ENCODE assay signal across 1 cellular context in the genomic region with DNA sequence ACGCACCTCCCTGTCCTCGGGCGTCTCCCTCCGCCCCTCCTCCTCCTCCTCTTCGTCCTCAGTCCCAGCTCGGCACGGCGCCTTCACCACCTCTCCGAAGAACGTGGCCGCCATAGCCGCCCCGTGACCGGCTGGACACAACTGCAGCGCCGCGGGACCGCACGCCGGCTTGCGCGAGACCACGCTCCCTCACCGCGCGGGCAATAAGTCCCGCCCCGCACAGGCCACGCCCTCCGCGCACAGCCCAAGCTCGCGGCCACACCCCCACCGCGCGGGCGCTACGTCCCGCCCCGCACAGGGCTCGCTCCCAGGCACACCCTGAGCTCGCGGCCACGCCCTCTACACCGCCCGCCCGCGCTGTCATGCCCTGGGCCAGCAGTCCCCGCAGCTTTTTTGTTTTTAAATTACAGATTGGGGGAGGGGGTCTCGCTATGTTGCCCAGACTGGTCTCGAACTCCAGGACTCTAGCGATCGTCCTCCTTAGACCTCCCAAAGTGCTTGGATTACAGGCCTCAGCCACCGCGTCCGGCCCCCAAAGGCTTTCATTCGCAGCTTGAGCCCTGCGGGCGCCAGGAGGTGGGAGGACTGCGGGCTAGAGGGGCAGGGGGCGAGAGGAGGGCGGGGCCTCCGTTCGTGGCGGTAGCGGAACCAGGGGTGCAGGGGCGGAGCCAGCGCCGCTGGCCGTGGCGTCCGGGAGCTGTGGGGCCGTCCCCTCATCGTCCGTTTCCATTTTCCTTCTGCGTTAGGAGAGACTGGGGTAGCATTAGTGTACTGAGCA.
TF ChIP-seq lines count a peak whose summit lies in the region.

A gene with protein sequence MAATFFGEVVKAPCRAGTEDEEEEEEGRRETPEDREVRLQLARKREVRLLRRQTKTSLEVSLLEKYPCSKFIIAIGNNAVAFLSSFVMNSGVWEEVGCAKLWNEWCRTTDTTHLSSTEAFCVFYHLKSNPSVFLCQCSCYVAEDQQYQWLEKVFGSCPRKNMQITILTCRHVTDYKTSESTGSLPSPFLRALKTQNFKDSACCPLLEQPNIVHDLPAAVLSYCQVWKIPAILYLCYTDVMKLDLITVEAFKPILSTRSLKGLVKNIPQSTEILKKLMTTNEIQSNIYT (minus strand): TSS at position 180 of the 778 bp plus-strand sequence. CDS start 66 bp downstream, at position 114.

TF ChIP-seq in K562, 482 proteins besides CTCF, POLR2A, EP300 and RAD21 (continued from another document and continues in another):
- TF ChIP-seq BCOR (IDR thresholded peaks at IDR 0.05): peak; percentile 46; the same call in 1 of the 2 replicates
- peak; percentile 68 to 93; a peak in 2 of 4 replicates for TF ChIP-seq SIN3A (IDR thresholded peaks at IDR 0.05; ENCODE audit: borderline replicate concordance in 2 of 2, control insufficient read depth in 1 of 2, low read depth in 2 of 2, low read length in 2 of 2)
- TF ChIP-seq, protein P1, sequence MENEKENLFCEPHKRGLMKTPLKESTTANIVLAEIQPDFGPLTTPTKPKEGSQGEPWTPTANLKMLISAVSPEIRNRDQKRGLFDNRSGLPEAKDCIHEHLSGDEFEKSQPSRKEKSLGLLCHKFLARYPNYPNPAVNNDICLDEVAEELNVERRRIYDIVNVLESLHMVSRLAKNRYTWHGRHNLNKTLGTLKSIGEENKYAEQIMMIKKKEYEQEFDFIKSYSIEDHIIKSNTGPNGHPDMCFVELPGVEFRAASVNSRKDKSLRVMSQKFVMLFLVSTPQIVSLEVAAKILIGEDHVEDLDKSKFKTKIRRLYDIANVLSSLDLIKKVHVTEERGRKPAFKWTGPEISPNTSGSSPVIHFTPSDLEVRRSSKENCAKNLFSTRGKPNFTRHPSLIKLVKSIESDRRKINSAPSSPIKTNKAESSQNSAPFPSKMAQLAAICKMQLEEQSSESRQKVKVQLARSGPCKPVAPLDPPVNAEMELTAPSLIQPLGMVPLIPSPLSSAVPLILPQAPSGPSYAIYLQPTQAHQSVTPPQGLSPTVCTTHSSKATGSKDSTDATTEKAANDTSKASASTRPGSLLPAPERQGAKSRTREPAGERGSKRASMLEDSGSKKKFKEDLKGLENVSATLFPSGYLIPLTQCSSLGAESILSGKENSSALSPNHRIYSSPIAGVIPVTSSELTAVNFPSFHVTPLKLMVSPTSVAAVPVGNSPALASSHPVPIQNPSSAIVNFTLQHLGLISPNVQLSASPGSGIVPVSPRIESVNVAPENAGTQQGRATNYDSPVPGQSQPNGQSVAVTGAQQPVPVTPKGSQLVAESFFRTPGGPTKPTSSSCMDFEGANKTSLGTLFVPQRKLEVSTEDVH (IDR thresholded peaks at IDR 0.05; ENCODE audit: low read depth, partially characterized antibody): peak; percentile 93
- TF ChIP-seq, protein P2, sequence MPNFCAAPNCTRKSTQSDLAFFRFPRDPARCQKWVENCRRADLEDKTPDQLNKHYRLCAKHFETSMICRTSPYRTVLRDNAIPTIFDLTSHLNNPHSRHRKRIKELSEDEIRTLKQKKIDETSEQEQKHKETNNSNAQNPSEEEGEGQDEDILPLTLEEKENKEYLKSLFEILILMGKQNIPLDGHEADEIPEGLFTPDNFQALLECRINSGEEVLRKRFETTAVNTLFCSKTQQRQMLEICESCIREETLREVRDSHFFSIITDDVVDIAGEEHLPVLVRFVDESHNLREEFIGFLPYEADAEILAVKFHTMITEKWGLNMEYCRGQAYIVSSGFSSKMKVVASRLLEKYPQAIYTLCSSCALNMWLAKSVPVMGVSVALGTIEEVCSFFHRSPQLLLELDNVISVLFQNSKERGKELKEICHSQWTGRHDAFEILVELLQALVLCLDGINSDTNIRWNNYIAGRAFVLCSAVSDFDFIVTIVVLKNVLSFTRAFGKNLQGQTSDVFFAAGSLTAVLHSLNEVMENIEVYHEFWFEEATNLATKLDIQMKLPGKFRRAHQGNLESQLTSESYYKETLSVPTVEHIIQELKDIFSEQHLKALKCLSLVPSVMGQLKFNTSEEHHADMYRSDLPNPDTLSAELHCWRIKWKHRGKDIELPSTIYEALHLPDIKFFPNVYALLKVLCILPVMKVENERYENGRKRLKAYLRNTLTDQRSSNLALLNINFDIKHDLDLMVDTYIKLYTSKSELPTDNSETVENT (CRISPR knock-in tag; IDR thresholded peaks at IDR 0.05): peak; percentile 95
- peak; percentile 77 for TF ChIP-seq EGR1 (conservative IDR thresholded peaks at IDR 0.05)
- peak; percentile 61; the same call in 1 of the 2 replicates for TF ChIP-seq SIN3B (IDR thresholded peaks at IDR 0.05; ENCODE audit: low read depth)
- TF ChIP-seq, protein P3, sequence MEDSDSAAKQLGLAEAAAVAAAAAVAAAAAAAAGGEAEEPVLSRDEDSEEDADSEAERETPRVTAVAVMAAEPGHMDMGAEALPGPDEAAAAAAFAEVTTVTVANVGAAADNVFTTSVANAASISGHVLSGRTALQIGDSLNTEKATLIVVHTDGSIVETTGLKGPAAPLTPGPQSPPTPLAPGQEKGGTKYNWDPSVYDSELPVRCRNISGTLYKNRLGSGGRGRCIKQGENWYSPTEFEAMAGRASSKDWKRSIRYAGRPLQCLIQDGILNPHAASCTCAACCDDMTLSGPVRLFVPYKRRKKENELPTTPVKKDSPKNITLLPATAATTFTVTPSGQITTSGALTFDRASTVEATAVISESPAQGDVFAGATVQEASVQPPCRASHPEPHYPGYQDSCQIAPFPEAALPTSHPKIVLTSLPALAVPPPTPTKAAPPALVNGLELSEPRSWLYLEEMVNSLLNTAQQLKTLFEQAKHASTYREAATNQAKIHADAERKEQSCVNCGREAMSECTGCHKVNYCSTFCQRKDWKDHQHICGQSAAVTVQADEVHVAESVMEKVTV (CRISPR knock-in tag; IDR thresholded peaks at IDR 0.05): peak; percentile 9; the same call in 1 of the 2 replicates
- peak; percentile 82 for TF ChIP-seq MXI1 (IDR thresholded peaks at IDR 0.05; ENCODE audit: low read depth, low read length)
- no peak for TF ChIP-seq ZNF41 (CRISPR knock-in tag; conservative IDR thresholded peaks at IDR 0.05)
- TF ChIP-seq, protein P4, sequence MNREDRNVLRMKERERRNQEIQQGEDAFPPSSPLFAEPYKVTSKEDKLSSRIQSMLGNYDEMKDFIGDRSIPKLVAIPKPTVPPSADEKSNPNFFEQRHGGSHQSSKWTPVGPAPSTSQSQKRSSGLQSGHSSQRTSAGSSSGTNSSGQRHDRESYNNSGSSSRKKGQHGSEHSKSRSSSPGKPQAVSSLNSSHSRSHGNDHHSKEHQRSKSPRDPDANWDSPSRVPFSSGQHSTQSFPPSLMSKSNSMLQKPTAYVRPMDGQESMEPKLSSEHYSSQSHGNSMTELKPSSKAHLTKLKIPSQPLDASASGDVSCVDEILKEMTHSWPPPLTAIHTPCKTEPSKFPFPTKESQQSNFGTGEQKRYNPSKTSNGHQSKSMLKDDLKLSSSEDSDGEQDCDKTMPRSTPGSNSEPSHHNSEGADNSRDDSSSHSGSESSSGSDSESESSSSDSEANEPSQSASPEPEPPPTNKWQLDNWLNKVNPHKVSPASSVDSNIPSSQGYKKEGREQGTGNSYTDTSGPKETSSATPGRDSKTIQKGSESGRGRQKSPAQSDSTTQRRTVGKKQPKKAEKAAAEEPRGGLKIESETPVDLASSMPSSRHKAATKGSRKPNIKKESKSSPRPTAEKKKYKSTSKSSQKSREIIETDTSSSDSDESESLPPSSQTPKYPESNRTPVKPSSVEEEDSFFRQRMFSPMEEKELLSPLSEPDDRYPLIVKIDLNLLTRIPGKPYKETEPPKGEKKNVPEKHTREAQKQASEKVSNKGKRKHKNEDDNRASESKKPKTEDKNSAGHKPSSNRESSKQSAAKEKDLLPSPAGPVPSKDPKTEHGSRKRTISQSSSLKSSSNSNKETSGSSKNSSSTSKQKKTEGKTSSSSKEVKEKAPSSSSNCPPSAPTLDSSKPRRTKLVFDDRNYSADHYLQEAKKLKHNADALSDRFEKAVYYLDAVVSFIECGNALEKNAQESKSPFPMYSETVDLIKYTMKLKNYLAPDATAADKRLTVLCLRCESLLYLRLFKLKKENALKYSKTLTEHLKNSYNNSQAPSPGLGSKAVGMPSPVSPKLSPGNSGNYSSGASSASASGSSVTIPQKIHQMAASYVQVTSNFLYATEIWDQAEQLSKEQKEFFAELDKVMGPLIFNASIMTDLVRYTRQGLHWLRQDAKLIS (CRISPR knock-in tag; IDR thresholded peaks at IDR 0.05): peak; percentile 72; the same call in 1 of the 2 replicates
- TF ChIP-seq, protein P5, sequence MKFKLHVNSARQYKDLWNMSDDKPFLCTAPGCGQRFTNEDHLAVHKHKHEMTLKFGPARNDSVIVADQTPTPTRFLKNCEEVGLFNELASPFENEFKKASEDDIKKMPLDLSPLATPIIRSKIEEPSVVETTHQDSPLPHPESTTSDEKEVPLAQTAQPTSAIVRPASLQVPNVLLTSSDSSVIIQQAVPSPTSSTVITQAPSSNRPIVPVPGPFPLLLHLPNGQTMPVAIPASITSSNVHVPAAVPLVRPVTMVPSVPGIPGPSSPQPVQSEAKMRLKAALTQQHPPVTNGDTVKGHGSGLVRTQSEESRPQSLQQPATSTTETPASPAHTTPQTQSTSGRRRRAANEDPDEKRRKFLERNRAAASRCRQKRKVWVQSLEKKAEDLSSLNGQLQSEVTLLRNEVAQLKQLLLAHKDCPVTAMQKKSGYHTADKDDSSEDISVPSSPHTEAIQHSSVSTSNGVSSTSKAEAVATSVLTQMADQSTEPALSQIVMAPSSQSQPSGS (CRISPR knock-in tag; IDR thresholded peaks at IDR 0.05): no peak
- TF ChIP-seq BHLHE40 (IDR thresholded peaks at IDR 0.05; ENCODE audit: low read length): peak; percentile 90
- peak; percentile 96 for TF ChIP-seq MYC (IDR thresholded peaks at IDR 0.05; ENCODE audit: low read depth, low read length)
- TF ChIP-seq MYC (CRISPR knock-in tag; IDR thresholded peaks at IDR 0.05; ENCODE audit: borderline replicate concordance, low read depth): peak; percentile 53; the same call in 1 of the 2 replicates
- TF ChIP-seq, protein P6, sequence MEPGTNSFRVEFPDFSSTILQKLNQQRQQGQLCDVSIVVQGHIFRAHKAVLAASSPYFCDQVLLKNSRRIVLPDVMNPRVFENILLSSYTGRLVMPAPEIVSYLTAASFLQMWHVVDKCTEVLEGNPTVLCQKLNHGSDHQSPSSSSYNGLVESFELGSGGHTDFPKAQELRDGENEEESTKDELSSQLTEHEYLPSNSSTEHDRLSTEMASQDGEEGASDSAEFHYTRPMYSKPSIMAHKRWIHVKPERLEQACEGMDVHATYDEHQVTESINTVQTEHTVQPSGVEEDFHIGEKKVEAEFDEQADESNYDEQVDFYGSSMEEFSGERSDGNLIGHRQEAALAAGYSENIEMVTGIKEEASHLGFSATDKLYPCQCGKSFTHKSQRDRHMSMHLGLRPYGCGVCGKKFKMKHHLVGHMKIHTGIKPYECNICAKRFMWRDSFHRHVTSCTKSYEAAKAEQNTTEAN (CRISPR knock-in tag; IDR thresholded peaks at IDR 0.05): peak; percentile 62
- TF ChIP-seq, protein P7, sequence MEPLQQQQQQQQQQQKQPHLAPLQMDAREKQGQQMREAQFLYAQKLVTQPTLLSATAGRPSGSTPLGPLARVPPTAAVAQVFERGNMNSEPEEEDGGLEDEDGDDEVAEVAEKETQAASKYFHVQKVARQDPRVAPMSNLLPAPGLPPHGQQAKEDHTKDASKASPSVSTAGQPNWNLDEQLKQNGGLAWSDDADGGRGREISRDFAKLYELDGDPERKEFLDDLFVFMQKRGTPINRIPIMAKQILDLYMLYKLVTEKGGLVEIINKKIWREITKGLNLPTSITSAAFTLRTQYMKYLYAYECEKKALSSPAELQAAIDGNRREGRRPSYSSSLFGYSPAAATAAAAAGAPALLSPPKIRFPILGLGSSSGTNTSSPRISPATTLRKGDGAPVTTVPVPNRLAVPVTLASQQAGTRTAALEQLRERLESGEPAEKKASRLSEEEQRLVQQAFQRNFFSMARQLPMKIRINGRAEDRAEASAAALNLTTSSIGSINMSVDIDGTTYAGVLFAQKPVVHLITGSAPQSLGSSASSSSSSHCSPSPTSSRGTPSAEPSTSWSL (CRISPR knock-in tag; IDR thresholded peaks at IDR 0.05; ENCODE audit: borderline replicate concordance): no peak
- peak in 1 of 2 experiments; percentile 12; a peak in 1 of 4 replicates for TF ChIP-seq FOXK2 (conservative IDR thresholded peaks at IDR 0.05 in 1 of 2, IDR thresholded peaks at IDR 0.05 in 1 of 2; ENCODE audit: low read depth in 2 of 2)
- TF ChIP-seq, protein P8, sequence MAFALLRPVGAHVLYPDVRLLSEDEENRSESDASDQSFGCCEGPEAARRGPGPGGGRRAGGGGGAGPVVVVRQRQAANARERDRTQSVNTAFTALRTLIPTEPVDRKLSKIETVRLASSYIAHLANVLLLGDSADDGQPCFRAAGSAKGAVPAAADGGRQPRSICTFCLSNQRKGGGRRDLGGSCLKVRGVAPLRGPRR (CRISPR knock-in tag; IDR thresholded peaks at IDR 0.05): no peak
- TF ChIP-seq, protein P9, sequence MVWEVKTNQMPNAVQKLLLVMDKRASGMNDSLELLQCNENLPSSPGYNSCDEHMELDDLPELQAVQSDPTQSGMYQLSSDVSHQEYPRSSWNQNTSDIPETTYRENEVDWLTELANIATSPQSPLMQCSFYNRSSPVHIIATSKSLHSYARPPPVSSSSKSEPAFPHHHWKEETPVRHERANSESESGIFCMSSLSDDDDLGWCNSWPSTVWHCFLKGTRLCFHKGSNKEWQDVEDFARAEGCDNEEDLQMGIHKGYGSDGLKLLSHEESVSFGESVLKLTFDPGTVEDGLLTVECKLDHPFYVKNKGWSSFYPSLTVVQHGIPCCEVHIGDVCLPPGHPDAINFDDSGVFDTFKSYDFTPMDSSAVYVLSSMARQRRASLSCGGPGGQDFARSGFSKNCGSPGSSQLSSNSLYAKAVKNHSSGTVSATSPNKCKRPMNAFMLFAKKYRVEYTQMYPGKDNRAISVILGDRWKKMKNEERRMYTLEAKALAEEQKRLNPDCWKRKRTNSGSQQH (CRISPR knock-in tag; IDR thresholded peaks at IDR 0.05): peak; percentile 91; the same call in 1 of the 2 replicates
- TF ChIP-seq ZNF140 (CRISPR knock-in tag; IDR thresholded peaks at IDR 0.05): no peak
- peak; percentile 88 for TF ChIP-seq RBBP5 (IDR thresholded peaks at IDR 0.05; ENCODE audit: borderline replicate concordance, insufficient read depth, low read length, poor library complexity, severe bottlenecking)
- TF ChIP-seq NR2C2 (CRISPR knock-in tag; IDR thresholded peaks at IDR 0.05): peak; percentile 65; the same call in 1 of the 2 replicates
- TF ChIP-seq NR2C2 (tag; IDR thresholded peaks at IDR 0.05): no peak
- no peak for TF ChIP-seq ATF1 (CRISPR knock-in tag; IDR thresholded peaks at IDR 0.05)
- peak; percentile 85 for TF ChIP-seq ATF1 (tag; IDR thresholded peaks at IDR 0.05)
- no peak for TF ChIP-seq CC2D1A (IDR thresholded peaks at IDR 0.05)
- no peak for TF ChIP-seq SMAD3 (CRISPR knock-in tag; conservative IDR thresholded peaks at IDR 0.05)
- TF ChIP-seq, protein P10, sequence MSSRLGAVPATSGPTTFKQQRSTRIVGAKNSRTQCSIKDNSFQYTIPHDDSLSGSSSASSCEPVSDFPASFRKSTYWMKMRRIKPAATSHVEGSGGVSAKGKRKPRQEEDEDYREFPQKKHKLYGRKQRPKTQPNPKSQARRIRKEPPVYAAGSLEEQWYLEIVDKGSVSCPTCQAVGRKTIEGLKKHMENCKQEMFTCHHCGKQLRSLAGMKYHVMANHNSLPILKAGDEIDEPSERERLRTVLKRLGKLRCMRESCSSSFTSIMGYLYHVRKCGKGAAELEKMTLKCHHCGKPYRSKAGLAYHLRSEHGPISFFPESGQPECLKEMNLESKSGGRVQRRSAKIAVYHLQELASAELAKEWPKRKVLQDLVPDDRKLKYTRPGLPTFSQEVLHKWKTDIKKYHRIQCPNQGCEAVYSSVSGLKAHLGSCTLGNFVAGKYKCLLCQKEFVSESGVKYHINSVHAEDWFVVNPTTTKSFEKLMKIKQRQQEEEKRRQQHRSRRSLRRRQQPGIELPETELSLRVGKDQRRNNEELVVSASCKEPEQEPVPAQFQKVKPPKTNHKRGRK (tag; IDR thresholded peaks at IDR 0.05): no peak
- TF ChIP-seq RB1 (IDR thresholded peaks at IDR 0.05; ENCODE audit: low read depth): peak; percentile 88
- TF ChIP-seq RFX7 (CRISPR knock-in tag; IDR thresholded peaks at IDR 0.05): 0 out of 2 replicates have a peak, but pooled peaks have one; percentile 78
- TF ChIP-seq ZNF75A (CRISPR knock-in tag; IDR thresholded peaks at IDR 0.05): 0 out of 2 replicates have a peak, but pooled peaks have one; percentile 38
- no peak for TF ChIP-seq BDP1 (IDR thresholded peaks at IDR 0.05; ENCODE audit: insufficient read depth, insufficient read length)
